8 cellular contexts compared by ENCODE assay signal in genomic region chr21:46458315-46459023, GRCh38. TPM values are rescaled to one million over a fixed set of nuclear protein-coding genes. Genes with fewer than 3 reads are reported as not detected.
DNase-seq lines count a peak whose midpoint lies in the region; ATAC-seq and TF ChIP-seq lines count a peak whose summit lies in the region.

TSS of gene DIP2A (plus strand) at chr21:46458891. CDS start at chr21:46459132, 241 bp downstream.

- POLR2A ChIA-PET in AG04449 (lab: Yijun Ruan, JAX) = no interaction called here

- CTCF ChIA-PET in AG04449 (lab: Yijun Ruan, JAX) = interaction anchor here (1.3 kb wide), 2 partner anchors 11 to 181 kb away, joined by 3 to 4 read pairs; no protein-coding TSS in a partner anchor

- H3K9ac ChIP-seq in iPS-18a (ENCODE audit: low read length) (peak within 1 kb of the TSS; percentile 92), skeletal muscle satellite cell (ENCODE audit: low read depth, low read length) (peak within 1 kb of the TSS; percentile 95)

- H3K27me3 ChIP-seq in iPS-18a (ENCODE audit: control insufficient read depth, insufficient read depth, low read length) (no peaks in the 10 kb centered on the region), skeletal muscle satellite cell (ENCODE audit: control insufficient read depth, insufficient read depth, low read length) (no peaks in the 10 kb centered on the region)

- H3K27ac ChIP-seq in VCaP (peak within 1 kb of the TSS; percentile 96), iPS-18a (ENCODE audit: low read length) (peak within 1 kb of the TSS; percentile 70)

- in situ Hi-C loops in T47D (cut with HindIII; ENCODE audit: low pct_unique_long_range_greater_than_20kb, low sequenced_read_pairs) = no loop called here

- peak within 1 kb of the TSS; percentile 96 for H3K4me2 ChIP-seq in skeletal muscle satellite cell (ENCODE audit: low read length)

- TF ChIP-seq CTCF in AG04449 (IDR thresholded peaks at IDR 0.05; ENCODE audit: insufficient read depth, low read length, missing control alignments) (no peak), VCaP (conservative IDR thresholded peaks at IDR 0.05) (peak; percentile 9; the same call in 1 of the 2 replicates)

- H3K4me3 ChIP-seq in AG04449 (ENCODE audit: low read depth, low read length) (peak within 1 kb of the TSS; percentile 80), iPS-18a (ENCODE audit: low read length) (peak within 1 kb of the TSS; percentile 84), skeletal muscle satellite cell (ENCODE audit: low read length) (peak within 1 kb of the TSS; percentile 95)

- H3K4me1 ChIP-seq in iPS-18a (ENCODE audit: control insufficient read depth, low read depth, low read length) (peaks cover 9% of the 10 kb centered on the region), skeletal muscle satellite cell (ENCODE audit: control insufficient read depth, insufficient read depth, low read length) (peaks cover 43% of the 10 kb centered on the region)

- peak; percentile 80 for DNase-seq in AG04449 (ENCODE audit: low read depth, low spot score)
- DNase-seq in NCI-H2196 treated with DMSO at 0.1 percent for 48 hours (lab: John Stamatoyannopoulos, UW; ENCODE audit: unreplicated experiment) = peak; percentile 97
- DNase-seq in T47D (ENCODE audit: low read depth in 1 of 2, low spot score in 1 of 2) = peak; percentile 98 to 100

- peak; percentile 89 for ATAC-seq in GM18907 (IDR thresholded peaks at IDR 0.05; ENCODE audit: unreplicated experiment)
- ATAC-seq in HG03139 (IDR thresholded peaks at IDR 0.05; ENCODE audit: unreplicated experiment) = peak; percentile 93

- H3K9me3 ChIP-seq in iPS-18a (ENCODE audit: control insufficient read depth, low read depth, low read length) = no peaks in the 10 kb centered on the region
- no peaks in the 10 kb centered on the region for H3K9me3 ChIP-seq in skeletal muscle satellite cell (replicated peaks; ENCODE audit: low read length)

- H3K36me3 ChIP-seq in iPS-18a (ENCODE audit: control insufficient read depth, low read depth, low read length) = peaks cover 22% of the 10 kb centered on the region
- H3K36me3 ChIP-seq in skeletal muscle satellite cell (ENCODE audit: insufficient read depth, low read length) = peaks cover 5% of the 10 kb centered on the region

RNA-seq across cellular contexts. Expression of gene DIP2A, which starts in this region (rescaled TPM):
- total RNA-seq in skeletal muscle satellite cell (2012; rRNA removed) = 25.8 and 26.9 TPM in 2 replicates

Comparison
In these comparisons a context has a peak if more than half of its experiments do, and no peak if none do; other contexts are left out.
1. Peak in every context shown above with its lines: DNase-seq, ATAC-seq, H3K4me3 ChIP-seq and H3K27ac ChIP-seq.